28 cellular contexts compared by ENCODE assay signal in the genomic region with DNA sequence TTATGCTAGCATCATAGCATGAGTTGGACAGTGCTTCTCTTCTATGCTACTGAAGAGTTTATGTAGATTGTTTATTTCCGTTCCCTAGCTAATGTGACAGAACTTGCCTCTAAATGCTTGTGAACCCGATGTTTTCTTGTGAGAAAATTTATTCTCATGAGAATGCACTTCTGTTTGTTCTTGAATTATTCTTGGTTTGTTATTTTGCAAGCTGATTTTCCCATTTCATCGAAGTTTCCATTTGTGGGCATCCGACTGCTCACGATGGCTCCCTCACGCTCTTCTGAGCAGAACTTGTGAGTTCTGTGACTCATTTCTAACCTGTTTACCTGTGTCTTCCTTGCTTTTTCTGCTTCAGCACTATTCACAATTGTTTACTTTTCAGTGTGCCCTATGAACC.
DNase-seq lines count a peak whose midpoint lies in the region; ATAC-seq and TF ChIP-seq lines count a peak whose summit lies in the region.
"Had no signal": no experiment of that assay in that cellular context is flagged by ENCODE, and none has a peak within 500 bp of the region (broad histone marks: within the 10 kb centered on the region; RNA-seq: fewer than 3 reads in every experiment).

No MANE protein-coding gene starts in this region.

- H3K9me3 Mint-ChIP-seq in memory B cell = peaks cover 4% of the 10 kb centered on the region
- H3K9me3 Mint-ChIP-seq in activated T-cell treated with anti-CD3 and anti-CD28 coated beads, Interleukin-2, amount 50 U/mL, for 24 hours = peaks cover 6% of the 10 kb centered on the region

- peak overlapping the region; percentile 2 for H3K4me3 Mint-ChIP-seq in memory B cell
- H3K4me3 Mint-ChIP-seq in activated T-cell treated with anti-CD3 and anti-CD28 coated beads, Interleukin-2, amount 50 U/mL, for 24 hours = no peak overlapping the region
- H3K4me3 Mint-ChIP-seq: activated naive CD8-positive, alpha-beta T cell treated with anti-CD3 and anti-CD28 coated beads, Interleukin-2, amount 50 U/mL, for 24 hours; immature natural killer cell; naive thymus-derived CD8-positive, alpha-beta T cell had no signal

- DNase-seq in GM12865 (ENCODE audit: low read depth) = peak; percentile 77
- no peak for DNase-seq in memory B cell (ENCODE audit: low spot score in 2 of 2)
- DNase-seq in activated T-cell treated with anti-CD3 and anti-CD28 coated beads, Interleukin-2, amount 50 U/mL, for 24 hours = no peak
- DNase-seq in NCI-H2196 treated with DMSO at 0.1 percent for 48 hours (lab: John Stamatoyannopoulos, UW; ENCODE audit: unreplicated experiment) = no peak
- DNase-seq in DMS79 treated with DMSO at 0.1 percent for 48 hours (lab: John Stamatoyannopoulos, UW) = no peak
- DNase-seq: ACHN; activated effector memory CD4-positive, alpha-beta T cell treated with Interleukin-2 at 50 U/mL for 16 hours; activated naive CD8-positive, alpha-beta T cell treated with anti-CD3 and anti-CD28 coated beads, Interleukin-2, amount 50 U/mL, for 24 hours; brain microvascular endothelial cell; C1 segment of cervical spinal cord; effector CD8-positive, alpha-beta T cell; EL; erythroblast; foreskin keratinocyte; GM23248; immature natural killer cell; naive thymus-derived CD8-positive, alpha-beta T cell; NCI-H187 treated with DMSO at 0.1 percent for 48 hours; NCI-H69; ovary; stimulated activated CD4-positive, alpha-beta T cell treated with anti-CD3 and anti-CD28 coated beads, Interleukin-12 subunit alpha, Interleukin-12 subunit beta, amount 100 ng/mL, for 4 hours; upper lobe of right lung; WERI-Rb-1 had no signal

- no peak overlapping the region for H3K4me3 ChIP-seq in GM12865 (ENCODE audit: low read depth, low read length)
- H3K4me3 ChIP-seq: GM23248, hepatocyte, ovary, upper lobe of right lung had no signal

- peak overlapping the region; percentile 21 for H3K27ac Mint-ChIP-seq in memory B cell
- H3K27ac Mint-ChIP-seq in activated T-cell treated with anti-CD3 and anti-CD28 coated beads, Interleukin-2, amount 50 U/mL, for 24 hours = no peak overlapping the region
- H3K27ac Mint-ChIP-seq: activated naive CD8-positive, alpha-beta T cell treated with anti-CD3 and anti-CD28 coated beads, Interleukin-2, amount 50 U/mL, for 24 hours; immature natural killer cell; naive thymus-derived CD8-positive, alpha-beta T cell had no signal

- H3K4me1 Mint-ChIP-seq in memory B cell = peaks cover 41% of the 10 kb centered on the region
- no peaks in the 10 kb centered on the region for H3K4me1 Mint-ChIP-seq in activated T-cell treated with anti-CD3 and anti-CD28 coated beads, Interleukin-2, amount 50 U/mL, for 24 hours (ENCODE audit: low read depth)
- H3K4me1 Mint-ChIP-seq: immature natural killer cell had no signal

- ATAC-seq in GM19035 (IDR thresholded peaks at IDR 0.05; ENCODE audit: unreplicated experiment) (peak; percentile 57), HG02798 (IDR thresholded peaks at IDR 0.05; ENCODE audit: poor library complexity, unreplicated experiment) (peak; percentile 45), memory B cell (ENCODE audit: low read depth) (no peak), HG03159 (IDR thresholded peaks at IDR 0.05; ENCODE audit: unreplicated experiment) (no peak)
- ATAC-seq: activated naive CD8-positive, alpha-beta T cell treated with anti-CD3 and anti-CD28 coated beads, Interleukin-2, amount 50 U/mL, for 24 hours; foreskin keratinocyte; left lobe of liver; naive thymus-derived CD8-positive, alpha-beta T cell; upper lobe of right lung had no signal

- TF ChIP-seq CTCF in GM12865 (IDR thresholded peaks at IDR 0.05; ENCODE audit: insufficient read depth, low read depth, low read length, missing control alignments) = no peak

- peaks cover 49% of the 10 kb centered on the region for H3K36me3 Mint-ChIP-seq in memory B cell
- no peaks in the 10 kb centered on the region for H3K36me3 Mint-ChIP-seq in activated T-cell treated with anti-CD3 and anti-CD28 coated beads, Interleukin-2, amount 50 U/mL, for 24 hours (ENCODE audit: low read depth)
- H3K36me3 Mint-ChIP-seq: immature natural killer cell had no signal

- no peaks in the 10 kb centered on the region for H3K27me3 Mint-ChIP-seq in memory B cell
- H3K27me3 Mint-ChIP-seq in activated T-cell treated with anti-CD3 and anti-CD28 coated beads, Interleukin-2, amount 50 U/mL, for 24 hours = no peaks in the 10 kb centered on the region
- H3K27me3 Mint-ChIP-seq: activated naive CD8-positive, alpha-beta T cell treated with anti-CD3 and anti-CD28 coated beads, Interleukin-2, amount 50 U/mL, for 24 hours had no signal

Comparison
In these comparisons a context has a peak if more than half of its experiments do, and no peak if none do; other contexts are left out.
1. ATAC-seq: peak in GM19035 (single experiment) and HG02798 (single experiment); none in memory B cell (single experiment) and HG03159 (single experiment).